1 cellular context compared by ENCODE assay signal in genomic region chr16:89696598-89697128, GRCh38.
TF ChIP-seq lines count a peak whose summit lies in the region.

No MANE protein-coding gene starts in this region.

TF ChIP-seq in HepG2, 621 proteins besides CTCF, POLR2A, EP300 and RAD21 (continues in another document):
- TF ChIP-seq ZBTB10 (CRISPR knock-in tag; IDR thresholded peaks at IDR 0.05; ENCODE audit: borderline replicate concordance) (no peak), ZC3H4 (CRISPR knock-in tag; IDR thresholded peaks at IDR 0.05; ENCODE audit: borderline replicate concordance) (no peak), NCOA1 (CRISPR knock-in tag; IDR thresholded peaks at IDR 0.05) (no peak), ZNF563 (CRISPR knock-in tag; IDR thresholded peaks at IDR 0.05) (no peak), ZNF549 (CRISPR knock-in tag; IDR thresholded peaks at IDR 0.05) (no peak), SP4 (CRISPR knock-in tag; IDR thresholded peaks at IDR 0.05) (no peak), ZSCAN31 (CRISPR knock-in tag; IDR thresholded peaks at IDR 0.05; ENCODE audit: low read depth) (no peak), ZNF441 (CRISPR knock-in tag; IDR thresholded peaks at IDR 0.05; ENCODE audit: borderline replicate concordance) (no peak), AGO2 (optimal IDR thresholded peaks at IDR 0.05; ENCODE audit: low read depth, low read length) (peak; percentile 79), ZNF510 (CRISPR knock-in tag; IDR thresholded peaks at IDR 0.05; ENCODE audit: low read depth) (no peak), PCBP1 (IDR thresholded peaks at IDR 0.05; ENCODE audit: borderline replicate concordance, low read depth, low read length) (no peak), TCF12 (IDR thresholded peaks at IDR 0.05) (no peak), TCF12 (CRISPR knock-in tag; IDR thresholded peaks at IDR 0.05) (no peak), MBNL3 (CRISPR knock-in tag; conservative IDR thresholded peaks at IDR 0.05) (no peak), TEF (CRISPR knock-in tag; IDR thresholded peaks at IDR 0.05) (no peak), TCF7L2 (IDR thresholded peaks at IDR 0.05; ENCODE audit: low read depth, low read length) (no peak), ZNF18 (CRISPR knock-in tag; IDR thresholded peaks at IDR 0.05; ENCODE audit: insufficient replicate concordance) (no peak), ZNF484 (CRISPR knock-in tag; IDR thresholded peaks at IDR 0.05; ENCODE audit: borderline replicate concordance, low read depth) (no peak), RBFOX2 (IDR thresholded peaks at IDR 0.05; ENCODE audit: low read depth, low read length) (peak; percentile 44), ZNF317 (CRISPR knock-in tag; IDR thresholded peaks at IDR 0.05) (no peak), ZNF207 (IDR thresholded peaks at IDR 0.05; ENCODE audit: borderline replicate concordance) (no peak), MAF1 (CRISPR knock-in tag; IDR thresholded peaks at IDR 0.05; ENCODE audit: borderline replicate concordance) (no peak), IRF9 (CRISPR knock-in tag; IDR thresholded peaks at IDR 0.05; ENCODE audit: borderline replicate concordance) (peak; percentile 13; the same call in 1 of the 2 replicates), RBM22 (optimal IDR thresholded peaks at IDR 0.05; ENCODE audit: low read length) (no peak), DNMT3B (CRISPR knock-in tag; conservative IDR thresholded peaks at IDR 0.05) (no peak), ZNF276 (CRISPR knock-in tag; IDR thresholded peaks at IDR 0.05; ENCODE audit: low read depth) (no peak), ZNF318 (CRISPR knock-in tag; IDR thresholded peaks at IDR 0.05) (no peak), ZNF256 (CRISPR knock-in tag; conservative IDR thresholded peaks at IDR 0.05) (no peak), ZNF12 (CRISPR knock-in tag; IDR thresholded peaks at IDR 0.05) (no peak), ZNF607 (CRISPR knock-in tag; IDR thresholded peaks at IDR 0.05; ENCODE audit: borderline replicate concordance) (no peak), IKZF1 (IDR thresholded peaks at IDR 0.05) (no peak)
- TF ChIP-seq, protein P1, sequence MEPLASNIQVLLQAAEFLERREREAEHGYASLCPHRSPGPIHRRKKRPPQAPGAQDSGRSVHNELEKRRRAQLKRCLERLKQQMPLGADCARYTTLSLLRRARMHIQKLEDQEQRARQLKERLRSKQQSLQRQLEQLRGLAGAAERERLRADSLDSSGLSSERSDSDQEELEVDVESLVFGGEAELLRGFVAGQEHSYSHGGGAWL (CRISPR knock-in tag; IDR thresholded peaks at IDR 0.05): no peak
- TF ChIP-seq, protein P2, sequence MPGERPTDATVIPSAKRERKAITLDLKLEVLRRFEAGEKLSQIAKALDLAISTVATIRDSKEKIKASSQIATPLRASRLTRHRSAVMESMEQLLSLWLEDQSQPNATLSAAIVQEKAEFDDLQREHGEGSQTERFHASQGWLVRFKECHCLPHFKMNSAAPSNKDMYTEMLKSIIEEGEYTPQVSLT (CRISPR knock-in tag; IDR thresholded peaks at IDR 0.05; ENCODE audit: borderline replicate concordance, low read depth): no peak
